ENCODE assay signal across 17 cellular contexts in genomic region chr2:194602750-194603149, GRCh38.
DNase-seq lines count a peak whose midpoint lies in the region; ATAC-seq and TF ChIP-seq lines count a peak whose summit lies in the region.
"Had no signal": no experiment of that assay in that cellular context is flagged by ENCODE, and none has a peak within 500 bp of the region (broad histone marks: within the 10 kb centered on the region; RNA-seq: fewer than 3 reads in every experiment).

No MANE protein-coding gene starts in this region.

- H3K36me3 ChIP-seq in GM23338 (ENCODE audit: insufficient read depth): peaks cover 7% of the 10 kb centered on the region; the same call in 1 of the 2 replicates
- H3K36me3 ChIP-seq: BLaER1 treated with 17β-estradiol and CSF1 and Interleukin-3, amounts not matched to agents 10 nM and 100 nM had no signal

- no peak overlapping the region for H3K4me2 ChIP-seq in GM23338
- H3K4me2 ChIP-seq: A549; BLaER1 treated with 17β-estradiol and CSF1 and Interleukin-3, amounts not matched to agents 10 nM and 100 nM had no signal

- no peaks in the 10 kb centered on the region for H3K9me2 ChIP-seq in GM23338 (ENCODE audit: insufficient read depth)

- H3K4me1 Mint-ChIP-seq in Calu3 (ENCODE audit: low read depth, unreplicated experiment) (peaks cover 8% of the 10 kb centered on the region), GM23338 (no peaks in the 10 kb centered on the region)
- H3K4me1 Mint-ChIP-seq in activated T-helper 17 cell treated with anti-CD3 and anti-CD28 coated beads, Interleukin-2, amount 50 U/mL, for 72 hours: no peaks in the 10 kb centered on the region
- H3K4me1 Mint-ChIP-seq: CD8-positive, alpha-beta memory T cell; IgD-negative memory B cell had no signal

- TF ChIP-seq CTCF in Calu3 (IDR thresholded peaks at IDR 0.05; ENCODE audit: unreplicated experiment) (no peak), GM23338 (conservative IDR thresholded peaks at IDR 0.05; ENCODE audit: low read depth in 2 of 2) (no peak), epithelial cell of esophagus (IDR thresholded peaks at IDR 0.05; ENCODE audit: insufficient read depth, low read depth, low read length, missing control alignments) (no peak)

- CTCF ChIA-PET in Calu3 (lab: Charles Lee): no interaction called here

- H3K27ac Mint-ChIP-seq in Calu3 (ENCODE audit: unreplicated experiment): peak overlapping the region; percentile 73
- H3K27ac Mint-ChIP-seq in GM23338: no peak overlapping the region
- H3K27ac Mint-ChIP-seq in activated T-helper 17 cell treated with anti-CD3 and anti-CD28 coated beads, Interleukin-2, amount 50 U/mL, for 72 hours: no peak overlapping the region
- H3K27ac Mint-ChIP-seq: CD8-positive, alpha-beta memory T cell; HFFc6; IgD-negative memory B cell; T-helper 1 cell treated with Interleukin-12 subunit alpha and Interleukin-12 subunit beta and Interleukin-4 antibody, amounts not matched to agents 30 μg/mL and 1 μg/mL, for 36 hours had no signal

- no peaks in the 10 kb centered on the region for H3K27me3 Mint-ChIP-seq in Calu3 (ENCODE audit: unreplicated experiment)
- peaks cover 1% of the 10 kb centered on the region for H3K27me3 Mint-ChIP-seq in GM23338 (ENCODE audit: insufficient read depth, low read depth, poor library complexity)
- no peaks in the 10 kb centered on the region for H3K27me3 Mint-ChIP-seq in activated T-helper 17 cell treated with anti-CD3 and anti-CD28 coated beads, Interleukin-2, amount 50 U/mL, for 72 hours
- H3K27me3 Mint-ChIP-seq: CD8-positive, alpha-beta memory T cell; IgD-negative memory B cell had no signal

- no peaks in the 10 kb centered on the region for H4K20me1 ChIP-seq in GM23338 (replicated peaks; ENCODE audit: insufficient read depth)
- H4K20me1 ChIP-seq: BLaER1 treated with 17β-estradiol and CSF1 and Interleukin-3, amounts not matched to agents 10 nM and 100 nM had no signal

- H2AFZ ChIP-seq in GM23338: peak overlapping the region; percentile 38; the same call in 1 of the 2 replicates

- H3K4me3 ChIP-seq in GM23338 (no peak overlapping the region), epithelial cell of esophagus (ENCODE audit: low read length) (no peak overlapping the region)
- H3K4me3 ChIP-seq: A549; BLaER1 treated with 17β-estradiol and CSF1 and Interleukin-3, amounts not matched to agents 10 nM and 100 nM had no signal

- no peak overlapping the region for H3K4me3 Mint-ChIP-seq in Calu3 (ENCODE audit: low read depth, unreplicated experiment)
- no peak overlapping the region for H3K4me3 Mint-ChIP-seq in GM23338
- H3K4me3 Mint-ChIP-seq in activated T-helper 17 cell treated with anti-CD3 and anti-CD28 coated beads, Interleukin-2, amount 50 U/mL, for 72 hours: no peak overlapping the region
- H3K4me3 Mint-ChIP-seq: CD8-positive, alpha-beta memory T cell; HFFc6; IgD-negative memory B cell; T-helper 1 cell treated with Interleukin-12 subunit alpha and Interleukin-12 subunit beta and Interleukin-4 antibody, amounts not matched to agents 30 μg/mL and 1 μg/mL, for 36 hours had no signal

- no peaks in the 10 kb centered on the region for H3F3A ChIP-seq in GM23338 (replicated peaks; ENCODE audit: low read depth)

- intact Hi-C loops in Calu3 (cut with micrococcal nuclease; ENCODE audit: unreplicated experiment): no loop called here

- no peak for ATAC-seq in GM23338
- no peak for ATAC-seq in activated T-helper 17 cell treated with anti-CD3 and anti-CD28 coated beads, Interleukin-2, amount 50 U/mL, for 72 hours (replicated peaks)
- ATAC-seq: A549 had no signal

- H3K36me3 Mint-ChIP-seq in Calu3 (ENCODE audit: insufficient read depth, unreplicated experiment): no peaks in the 10 kb centered on the region
- H3K36me3 Mint-ChIP-seq in GM23338 (ENCODE audit: low read depth): peaks cover 35% of the 10 kb centered on the region; the same call in 2 of the 3 replicates
- no peaks in the 10 kb centered on the region for H3K36me3 Mint-ChIP-seq in activated T-helper 17 cell treated with anti-CD3 and anti-CD28 coated beads, Interleukin-2, amount 50 U/mL, for 72 hours (ENCODE audit: low read depth)
- H3K36me3 Mint-ChIP-seq: CD8-positive, alpha-beta memory T cell; IgD-negative memory B cell had no signal

- H3K27ac ChIP-seq in GM23338 (ENCODE audit: low read depth): no peak overlapping the region
- H3K27ac ChIP-seq: A549; BLaER1 treated with 17β-estradiol and CSF1 and Interleukin-3, amounts not matched to agents 10 nM and 100 nM had no signal

- BruUV-seq in Calu3 (replicated peaks; lab: Mats Ljungman, UMichigan): no TSS peak

- H3K4me1 ChIP-seq in GM23338 (ENCODE audit: insufficient read depth): no peaks in the 10 kb centered on the region
- H3K4me1 ChIP-seq: A549; BLaER1 treated with 17β-estradiol and CSF1 and Interleukin-3, amounts not matched to agents 10 nM and 100 nM had no signal

- H3K27me3 ChIP-seq in GM23338 (ENCODE audit: insufficient read depth): no peaks in the 10 kb centered on the region
- H3K27me3 ChIP-seq: BLaER1 treated with 17β-estradiol and CSF1 and Interleukin-3, amounts not matched to agents 10 nM and 100 nM had no signal

- no peaks in the 10 kb centered on the region for H3K79me2 ChIP-seq in GM23338 (replicated peaks; ENCODE audit: insufficient read depth)

- peaks cover 12% of the 10 kb centered on the region for H3K9me3 Mint-ChIP-seq in Calu3 (ENCODE audit: low read depth, unreplicated experiment)
- H3K9me3 Mint-ChIP-seq in GM23338: peaks cover 45% of the 10 kb centered on the region
- H3K9me3 Mint-ChIP-seq in activated T-helper 17 cell treated with anti-CD3 and anti-CD28 coated beads, Interleukin-2, amount 50 U/mL, for 72 hours: peaks cover 13% of the 10 kb centered on the region

- DNase-seq in Calu3 (peak; percentile 40), GM23338 (ENCODE audit: low spot score) (no peak), NCI-H748 (lab: John Stamatoyannopoulos, UW; ENCODE audit: unreplicated experiment) (peak; percentile 73), epithelial cell of esophagus (ENCODE audit: low read depth) (peak; percentile 9), islet precursor cell (no peak), NCI-H345 (lab: John Stamatoyannopoulos, UW) (no peak), activated gamma-delta T cell treated with Interleukin-2 at 50 U/mL for 16 hours (no peak)
- DNase-seq: CD8-positive, alpha-beta memory T cell; HFFc6; NCI-H1417 treated with DMSO at 0.1 percent for 48 hours; NCI-H510A treated with DMSO at 0.1 percent for 48 hours; SHP77 had no signal

TF ChIP-seq in GM23338, 12 proteins besides CTCF, POLR2A, EP300 and RAD21 (continues in another document):
- TF ChIP-seq REST (IDR thresholded peaks at IDR 0.05; ENCODE audit: unreplicated experiment) (no peak), ZNF331 (CRISPR knock-in tag; IDR thresholded peaks at IDR 0.05; ENCODE audit: low read depth) (no peak), ZNF114 (CRISPR knock-in tag; IDR thresholded peaks at IDR 0.05) (no peak), STAT1 (IDR thresholded peaks at IDR 0.05; ENCODE audit: unreplicated experiment) (no peak), JUNB (IDR thresholded peaks at IDR 0.05; ENCODE audit: unreplicated experiment) (no peak), NANOG (IDR thresholded peaks at IDR 0.05; ENCODE audit: borderline replicate concordance) (no peak), CREB1 (CRISPR knock-in tag; IDR thresholded peaks at IDR 0.05; ENCODE audit: low read depth) (no peak), POLR2AphosphoS5 (IDR thresholded peaks at IDR 0.05; ENCODE audit: low read depth) (no peak), ETS1 (IDR thresholded peaks at IDR 0.05) (no peak), EZH2 (IDR thresholded peaks at IDR 0.05; ENCODE audit: low read depth, unreplicated experiment) (no peak), EZH2phosphoT487 (IDR thresholded peaks at IDR 0.05; ENCODE audit: unreplicated experiment) (no peak)

Comparison
In these comparisons a context has a peak if more than half of its experiments do, and no peak if none do; other contexts are left out.
1. DNase-seq: peak in Calu3 (single experiment), NCI-H748 (single experiment) and epithelial cell of esophagus (single experiment); none in GM23338 (single experiment), islet precursor cell (single experiment), NCI-H345 (single experiment) and activated gamma-delta T cell treated with Interleukin-2 at 50 U/mL for 16 hours (single experiment).